In the genomic region with DNA sequence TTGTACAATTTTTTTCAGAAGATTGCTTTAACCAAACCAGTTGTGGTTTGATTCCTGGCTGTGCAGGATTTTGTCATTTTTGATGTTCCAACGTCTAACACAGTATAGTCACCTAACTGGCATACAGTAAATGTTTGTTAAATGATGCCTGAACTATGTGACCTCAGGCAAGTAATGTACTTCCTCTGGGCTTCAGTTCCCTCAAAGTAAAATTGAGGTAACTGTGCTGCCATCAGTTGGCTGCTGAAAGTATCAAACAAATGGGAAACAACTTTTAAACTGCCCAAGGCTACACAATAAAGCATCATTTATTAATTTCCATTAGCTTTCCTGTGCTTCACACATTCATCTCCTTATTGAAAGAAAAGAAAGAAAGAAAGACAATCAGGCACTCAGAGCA, we compare ENCODE assay signal across 1 cellular context.
TF ChIP-seq lines count a peak whose summit lies in the region.

No MANE protein-coding gene starts in this region.

TF ChIP-seq in endothelial cell of umbilical vein, 7 proteins besides CTCF, POLR2A, EP300 and RAD21 (continued from another document):
- TF ChIP-seq EZH2 (IDR thresholded peaks at IDR 0.05; ENCODE audit: borderline replicate concordance, low read depth, low read length, severe bottlenecking), result no peak
- TF ChIP-seq JUN (IDR thresholded peaks at IDR 0.05; ENCODE audit: borderline replicate concordance, insufficient read depth, insufficient read length, low read depth), result no peak
- no peak for TF ChIP-seq GATA2 (IDR thresholded peaks at IDR 0.05; ENCODE audit: insufficient read depth, insufficient read length, low read depth, low read length)
- TF ChIP-seq MAX (IDR thresholded peaks at IDR 0.05; ENCODE audit: insufficient read depth, insufficient read length), result no peak
- no peak for TF ChIP-seq FOS (IDR thresholded peaks at IDR 0.05; ENCODE audit: borderline replicate concordance, insufficient read depth, low read length)
